ENCODE assay signal across 20 cellular contexts in genomic region chr3:63048365-63048764, GRCh38.
DNase-seq lines count a peak whose midpoint lies in the region; ATAC-seq and TF ChIP-seq lines count a peak whose summit lies in the region.
"Had no signal": no experiment of that assay in that cellular context is flagged by ENCODE, and none has a peak within 500 bp of the region (broad histone marks: within the 10 kb centered on the region; RNA-seq: fewer than 3 reads in every experiment).

No MANE protein-coding gene starts in this region.

- H3K27me3 ChIP-seq in SK-N-SH (ENCODE audit: insufficient read depth), result no peaks in the 10 kb centered on the region
- no peaks in the 10 kb centered on the region for H3K27me3 ChIP-seq in breast epithelium
- H3K27me3 ChIP-seq: BLaER1 had no signal

- no peaks in the 10 kb centered on the region for H3K9me2 ChIP-seq in SK-N-SH

- H3K4me3 Mint-ChIP-seq in stimulated activated naive CD8-positive, alpha-beta T cell treated with anti-CD3 and anti-CD28 coated beads, Interleukin-15, amount 100 ng/mL, for 72 hours, result no peak overlapping the region
- H3K4me3 Mint-ChIP-seq: CD4-positive, alpha-beta memory T cell; H9 had no signal

- no peak overlapping the region for H3K4me3 ChIP-seq in SK-N-SH (ENCODE audit: low read depth in 2 of 2, low read length in 1 of 2)
- no peak overlapping the region for H3K4me3 ChIP-seq in breast epithelium
- H3K4me3 ChIP-seq: BLaER1 had no signal

- intact Hi-C loops in breast epithelium (cut with DNase I; ENCODE audit: low total_unique reads), result no loop called here

- no peak overlapping the region for H3K27ac Mint-ChIP-seq in stimulated activated naive CD8-positive, alpha-beta T cell treated with anti-CD3 and anti-CD28 coated beads, Interleukin-15, amount 100 ng/mL, for 72 hours
- H3K27ac Mint-ChIP-seq: CD4-positive, alpha-beta memory T cell; H9 had no signal

- WGBS in SK-N-SH (ENCODE audit: low lambda C conversion rate), result 79% methylated on average over 1 of the region's 1 CpG

- H3K9me3 ChIP-seq in SK-N-SH (no peaks in the 10 kb centered on the region), breast epithelium (no peaks in the 10 kb centered on the region)
- H3K9me3 ChIP-seq: BLaER1 had no signal

- TF ChIP-seq POLR2A in breast epithelium (IDR thresholded peaks at IDR 0.05), result no peak

- TF ChIP-seq EP300 in SK-N-SH (IDR thresholded peaks at IDR 0.05; ENCODE audit: borderline replicate concordance in 1 of 2, low read depth in 1 of 2, low read length in 1 of 2), result peak in 1 of 2 experiments; percentile 62; a peak in 1 of 4 replicates

- no peaks in the 10 kb centered on the region for H3K79me2 ChIP-seq in SK-N-SH (ENCODE audit: insufficient read depth)

- peak; percentile 49 for DNase-seq in DMS53 (lab: John Stamatoyannopoulos, UW)
- peak; percentile 8 for DNase-seq in ELR (ENCODE audit: low read depth)
- no peak for DNase-seq in SK-N-SH
- DNase-seq in iris pigment epithelial cell (ENCODE audit: low read depth), result peak; percentile 25
- DNase-seq in SK-N-DZ (ENCODE audit: low spot score), result no peak
- no peak for DNase-seq in breast epithelium (ENCODE audit: low spot score in 2 of 2)
- DNase-seq in stimulated activated naive CD8-positive, alpha-beta T cell treated with anti-CD3 and anti-CD28 coated beads, Interleukin-15, amount 100 ng/mL, for 72 hours, result no peak
- DNase-seq: CD4-positive, alpha-beta memory T cell; H9; Kasumi-1; MM.1S; NCI-H1092; NCI-H146; NCI-H2029 treated with DMSO at 0.1 percent for 48 hours; NCI-H446 treated with DMSO at 0.1 percent for 48 hours; NCI-H82; OCI-M1; SHP77 had no signal

- no peaks in the 10 kb centered on the region for H3K4me1 Mint-ChIP-seq in stimulated activated naive CD8-positive, alpha-beta T cell treated with anti-CD3 and anti-CD28 coated beads, Interleukin-15, amount 100 ng/mL, for 72 hours
- H3K4me1 Mint-ChIP-seq: CD4-positive, alpha-beta memory T cell had no signal

- H3K4me2 ChIP-seq in SK-N-SH, result peak overlapping the region; percentile 3; the same call in 1 of the 2 replicates
- H3K4me2 ChIP-seq: BLaER1 had no signal

- no peak for ATAC-seq in GM19397 (IDR thresholded peaks at IDR 0.05; ENCODE audit: unreplicated experiment)
- ATAC-seq in stimulated activated naive CD8-positive, alpha-beta T cell treated with anti-CD3 and anti-CD28 coated beads, Interleukin-15, amount 100 ng/mL, for 72 hours, result no peak

- peaks cover 31% of the 10 kb centered on the region for H3F3A ChIP-seq in SK-N-SH (replicated peaks; ENCODE audit: insufficient read depth)

- no peak overlapping the region for H3K9ac ChIP-seq in SK-N-SH
- H3K9ac ChIP-seq: BLaER1 had no signal

- H3K27ac ChIP-seq in SK-N-SH (ENCODE audit: low read depth in 2 of 2, low read length in 1 of 2) (peak overlapping the region in 1 of 2 experiments; percentile 96; a peak in 2 of 4 replicates), breast epithelium (no peak overlapping the region)
- H3K27ac ChIP-seq: BLaER1 had no signal

- H3K36me3 ChIP-seq in SK-N-SH (replicated peaks in 1 of 2; ENCODE audit: control insufficient read depth in 1 of 2, insufficient read depth in 2 of 2, low read length in 1 of 2) (no peaks in the 10 kb centered on the region), breast epithelium (no peaks in the 10 kb centered on the region)
- H3K36me3 ChIP-seq: BLaER1 had no signal

- TF ChIP-seq CTCF in SK-N-SH (IDR thresholded peaks at IDR 0.05) (no peak), breast epithelium (IDR thresholded peaks at IDR 0.05) (no peak)

- peaks cover 10 to 16% of the 10 kb centered on the region in 2 donors for H3K9me3 Mint-ChIP-seq in stimulated activated naive CD8-positive, alpha-beta T cell treated with anti-CD3 and anti-CD28 coated beads, Interleukin-15, amount 100 ng/mL, for 72 hours

- H2AFZ ChIP-seq in SK-N-SH (ENCODE audit: low read depth), result no peak overlapping the region

- CTCF ChIA-PET in SK-N-SH (lab: Yijun Ruan, JAX), result no interaction called here

- H3K4me1 ChIP-seq in SK-N-SH (ENCODE audit: control insufficient read depth in 1 of 2, insufficient read depth in 2 of 2, low read depth in 1 of 2, low read length in 1 of 2) (peaks cover 0 to 35% of the 10 kb centered on the region in 2 experiments), breast epithelium (no peaks in the 10 kb centered on the region)

- H4K20me1 ChIP-seq in SK-N-SH (ENCODE audit: insufficient read depth), result no peaks in the 10 kb centered on the region
- H4K20me1 ChIP-seq: BLaER1 had no signal

- H3K27me3 Mint-ChIP-seq in stimulated activated naive CD8-positive, alpha-beta T cell treated with anti-CD3 and anti-CD28 coated beads, Interleukin-15, amount 100 ng/mL, for 72 hours, result no peaks in the 10 kb centered on the region
- H3K27me3 Mint-ChIP-seq: CD4-positive, alpha-beta memory T cell had no signal

- POLR2A ChIA-PET in SK-N-SH (lab: Yijun Ruan, JAX), result no interaction called here

- TF ChIP-seq RAD21 in SK-N-SH (IDR thresholded peaks at IDR 0.05; ENCODE audit: low read length), result no peak

TF ChIP-seq in SK-N-SH, 30 proteins besides CTCF, POLR2A, EP300 and RAD21:
- TF ChIP-seq SMC3 (IDR thresholded peaks at IDR 0.05; ENCODE audit: low read depth, low read length) (no peak), NFIC (IDR thresholded peaks at IDR 0.05; ENCODE audit: borderline replicate concordance) (peak; percentile 61; the same call in 1 of the 2 replicates), NRF1 (IDR thresholded peaks at IDR 0.05; ENCODE audit: low read depth, low read length) (no peak), PBX3 (IDR thresholded peaks at IDR 0.05) (peak; percentile 47; the same call in 1 of the 2 replicates), JUND (IDR thresholded peaks at IDR 0.05) (peak; percentile 55)

Comparison
In these comparisons a context has a peak if more than half of its experiments do, and no peak if none do; other contexts are left out.
1. DNase-seq: peak in DMS53 (single experiment), ELR (single experiment) and iris pigment epithelial cell (single experiment); none in SK-N-SH (single experiment), SK-N-DZ (single experiment), breast epithelium (0 of 2) and stimulated activated naive CD8-positive, alpha-beta T cell treated with anti-CD3 and anti-CD28 coated beads, Interleukin-15, amount 100 ng/mL, for 72 hours (0 of 2).